In genomic region chr22:44172370-44173108, GRCh38 we compare ENCODE assay signal across 8 cellular contexts. TPM values are rescaled to one million over a fixed set of nuclear protein-coding genes. Genes with fewer than 3 reads are reported as not detected.
DNase-seq lines count a peak whose midpoint lies in the region; ATAC-seq and TF ChIP-seq lines count a peak whose summit lies in the region.

No MANE protein-coding gene starts in this region.

- no peak overlapping the region for H3K27ac ChIP-seq in HEK293 (ENCODE audit: extremely low read depth, low read depth, low read length)
- H3K27ac ChIP-seq in testis = no peak overlapping the region

- TF ChIP-seq CTCF in HEK293 (tag by site-specific recombination; IDR thresholded peaks at IDR 0.05) (no peak), testis (IDR thresholded peaks at IDR 0.05) (no peak)

- H3K4me1 ChIP-seq in HEK293 (ENCODE audit: control insufficient read depth, insufficient read depth, low read length) (0 out of 2 replicates have a peak, but pooled peaks cover 4% of the 10 kb centered on the region), testis (no peaks in the 10 kb centered on the region)

- H3K36me3 ChIP-seq in HEK293 (ENCODE audit: control insufficient read depth in 2 of 2, insufficient read depth in 1 of 2, low read length in 2 of 2) (no peaks in the 10 kb centered on the region), testis (ENCODE audit: low read depth, missing control alignments) (no peaks in the 10 kb centered on the region), MG63 (peaks cover 3% of the 10 kb centered on the region; the same call in 1 of the 2 replicates)

- peak; percentile 88 for DNase-seq in DMS153 treated with DMSO at 0.1 percent for 48 hours (lab: John Stamatoyannopoulos, UW; ENCODE audit: unreplicated experiment)
- peak; percentile 90 to 96 for DNase-seq in NOMO-1 (lab: John Stamatoyannopoulos, UW; ENCODE audit: unreplicated experiment in 2 of 2)
- DNase-seq in left ventricle myocardium superior = peak; percentile 73
- DNase-seq in testis = peak; percentile 47
- DNase-seq in activated CD4-positive, alpha-beta T cell treated with anti-CD3 and anti-CD28 coated beads, Interleukin-2, amount 50 U/mL, for 48 hours = no peak
- no peak for DNase-seq in MG63
- no peak for DNase-seq in GOT3 (lab: John Stamatoyannopoulos, UW)

- H3K27me3 ChIP-seq in testis (no peaks in the 10 kb centered on the region), MG63 (no peaks in the 10 kb centered on the region)

- CTCF ChIA-PET in HEK293 (lab: Yijun Ruan, JAX) = interaction anchor here (0.7 kb wide), 1 partner anchor 423 kb away, joined by 3 read pairs; no protein-coding TSS in a partner anchor

- POLR2A ChIA-PET in HEK293 (lab: Yijun Ruan, JAX) = no interaction called here

- WGBS in testis, 2 donors = 80 to 84% methylated on average over 21 to 22 of the region's 22 CpGs

- H3K4me3 ChIP-seq in HEK293 (ENCODE audit: low read depth, low read length) (no peak overlapping the region), testis (no peak overlapping the region), MG63 (no peak overlapping the region)

- TF ChIP-seq POLR2A in testis (IDR thresholded peaks at IDR 0.05) = no peak

- intact Hi-C loops in left ventricle myocardium superior (cut with micrococcal nuclease) (no loop called here), testis (cut with DNase I; ENCODE audit: low total_unique reads) (no loop called here)

- no peaks in the 10 kb centered on the region for H3K9me3 ChIP-seq in HEK293 (ENCODE audit: control insufficient read depth, insufficient read depth, low read depth, low read length)
- H3K9me3 ChIP-seq in testis = no peaks in the 10 kb centered on the region
- H3K9me3 ChIP-seq in MG63 = no peaks in the 10 kb centered on the region

- ATAC-seq in left ventricle myocardium superior = peak; percentile 70

TF ChIP-seq in HEK293, 187 proteins besides CTCF, POLR2A, EP300 and RAD21:
- TF ChIP-seq ZNF394 (tag by site-specific recombination; IDR thresholded peaks at IDR 0.05; ENCODE audit: borderline replicate concordance) (no peak), EGR2 (tag by site-specific recombination; IDR thresholded peaks at IDR 0.05; ENCODE audit: low read depth) (peak; percentile 85), ZSCAN16 (tag by site-specific recombination; IDR thresholded peaks at IDR 0.05) (peak; percentile 54; the same call in 1 of the 2 replicates), ZIC2 (tag by site-specific recombination; IDR thresholded peaks at IDR 0.05) (peak; percentile 84), ZNF114 (tag by site-specific recombination; IDR thresholded peaks at IDR 0.05) (no peak), ZFHX2 (tag by site-specific recombination; conservative IDR thresholded peaks at IDR 0.05) (peak; percentile 90), ZNF18 (tag by site-specific recombination; IDR thresholded peaks at IDR 0.05) (no peak), ZNF621 (tag by site-specific recombination; IDR thresholded peaks at IDR 0.05) (no peak), HOXA7 (CRISPR knock-in tag; IDR thresholded peaks at IDR 0.05; ENCODE audit: borderline replicate concordance) (no peak)
- TF ChIP-seq, protein P1, sequence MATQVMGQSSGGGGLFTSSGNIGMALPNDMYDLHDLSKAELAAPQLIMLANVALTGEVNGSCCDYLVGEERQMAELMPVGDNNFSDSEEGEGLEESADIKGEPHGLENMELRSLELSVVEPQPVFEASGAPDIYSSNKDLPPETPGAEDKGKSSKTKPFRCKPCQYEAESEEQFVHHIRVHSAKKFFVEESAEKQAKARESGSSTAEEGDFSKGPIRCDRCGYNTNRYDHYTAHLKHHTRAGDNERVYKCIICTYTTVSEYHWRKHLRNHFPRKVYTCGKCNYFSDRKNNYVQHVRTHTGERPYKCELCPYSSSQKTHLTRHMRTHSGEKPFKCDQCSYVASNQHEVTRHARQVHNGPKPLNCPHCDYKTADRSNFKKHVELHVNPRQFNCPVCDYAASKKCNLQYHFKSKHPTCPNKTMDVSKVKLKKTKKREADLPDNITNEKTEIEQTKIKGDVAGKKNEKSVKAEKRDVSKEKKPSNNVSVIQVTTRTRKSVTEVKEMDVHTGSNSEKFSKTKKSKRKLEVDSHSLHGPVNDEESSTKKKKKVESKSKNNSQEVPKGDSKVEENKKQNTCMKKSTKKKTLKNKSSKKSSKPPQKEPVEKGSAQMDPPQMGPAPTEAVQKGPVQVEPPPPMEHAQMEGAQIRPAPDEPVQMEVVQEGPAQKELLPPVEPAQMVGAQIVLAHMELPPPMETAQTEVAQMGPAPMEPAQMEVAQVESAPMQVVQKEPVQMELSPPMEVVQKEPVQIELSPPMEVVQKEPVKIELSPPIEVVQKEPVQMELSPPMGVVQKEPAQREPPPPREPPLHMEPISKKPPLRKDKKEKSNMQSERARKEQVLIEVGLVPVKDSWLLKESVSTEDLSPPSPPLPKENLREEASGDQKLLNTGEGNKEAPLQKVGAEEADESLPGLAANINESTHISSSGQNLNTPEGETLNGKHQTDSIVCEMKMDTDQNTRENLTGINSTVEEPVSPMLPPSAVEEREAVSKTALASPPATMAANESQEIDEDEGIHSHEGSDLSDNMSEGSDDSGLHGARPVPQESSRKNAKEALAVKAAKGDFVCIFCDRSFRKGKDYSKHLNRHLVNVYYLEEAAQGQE (tag by site-specific recombination; IDR thresholded peaks at IDR 0.05) = no peak
TF ChIP-seq in HEK293: peak in this region for 4.

RNA-seq across cellular contexts. Expression of gene PARVG, which starts 8.2 kb away (rescaled TPM):
- total RNA-seq in left ventricle myocardium superior (3.5 TPM), testis (10 to 100 TPM in 1 of 2 donors, 1 to 10 TPM in 1; 9.7 to 14.1 TPM)
- polyA plus RNA-seq in testis (ENCODE audit: insufficient read depth, low read depth, low replicate concordance) = 7.2 TPM
- not detected in 2 replicates for total RNA-seq in MG63 (2014; rRNA removed; shearing (Covaris generic); ENCODE audit: low replicate concordance)

Comparison
In these comparisons a context has a peak if more than half of its experiments do, and no peak if none do; other contexts are left out.
1. DNase-seq: peak in DMS153 treated with DMSO at 0.1 percent for 48 hours (single experiment), NOMO-1 (2 of 2), left ventricle myocardium superior (single experiment) and testis (single experiment); none in activated CD4-positive, alpha-beta T cell treated with anti-CD3 and anti-CD28 coated beads, Interleukin-2, amount 50 U/mL, for 48 hours (0 of 2), MG63 (single experiment) and GOT3 (single experiment).